9 cellular contexts compared by ENCODE assay signal in genomic region chr1:16712593-16713383, GRCh38. TPM values are rescaled to one million over a fixed set of nuclear protein-coding genes. Genes with fewer than 3 reads are reported as not detected.
DNase-seq lines count a peak whose midpoint lies in the region; ATAC-seq and TF ChIP-seq lines count a peak whose summit lies in the region.
"Not testable (repeated sequence)": the region's sequence is repeated elsewhere in the genome, so short reads cannot be mapped to it uniquely, and the experiment has no call there.
"Had no signal": no experiment of that assay in that cellular context is flagged by ENCODE, and none has a peak within 500 bp of the region (broad histone marks: within the 10 kb centered on the region; RNA-seq: fewer than 3 reads in every experiment).

No MANE protein-coding gene starts in this region.

- H3K9me3 ChIP-seq in HEK293 (ENCODE audit: control insufficient read depth, insufficient read depth, low read depth, low read length); vagina: not testable (repeated sequence)

- not testable (repeated sequence) for H3K27ac ChIP-seq in HEK293 (ENCODE audit: extremely low read depth, low read depth, low read length); vagina

- CTCF ChIA-PET in HEK293 (lab: Yijun Ruan, JAX), result not testable (repeated sequence)
- CTCF ChIA-PET in activated CD4-positive, alpha-beta T cell treated with anti-CD3 and anti-CD28 coated beads for 36 hours (lab: Charles Lee), result interaction anchor here (1.0 kb wide), 1 partner anchor 8 kb away, joined by 4 read pairs; no protein-coding TSS in a partner anchor

- H3K4me3 ChIP-seq in HEK293 (ENCODE audit: low read depth, low read length); choroid plexus epithelial cell (ENCODE audit: low read depth, low read length); vagina: not testable (repeated sequence)

- H3K4me1 Mint-ChIP-seq in activated CD4-positive, alpha-beta T cell treated with anti-CD3 and anti-CD28 coated beads for 36 hours, result not testable (repeated sequence)
- peaks cover 12% of the 10 kb centered on the region for H3K4me1 Mint-ChIP-seq in glutamatergic neuron (ENCODE audit: low read depth, unreplicated experiment)

- not testable (repeated sequence) for H3K27me3 Mint-ChIP-seq in activated CD4-positive, alpha-beta T cell treated with anti-CD3 and anti-CD28 coated beads for 36 hours; glutamatergic neuron (ENCODE audit: unreplicated experiment)

- H3K9me3 Mint-ChIP-seq in activated CD4-positive, alpha-beta T cell treated with anti-CD3 and anti-CD28 coated beads for 36 hours (ENCODE audit: low read depth), result not testable (repeated sequence)
- H3K9me3 Mint-ChIP-seq in glutamatergic neuron (ENCODE audit: unreplicated experiment), result peaks cover 11% of the 10 kb centered on the region

- not testable (repeated sequence) for H3K27ac Mint-ChIP-seq in activated CD4-positive, alpha-beta T cell treated with anti-CD3 and anti-CD28 coated beads for 36 hours
- peak overlapping the region; percentile 80 for H3K27ac Mint-ChIP-seq in glutamatergic neuron (ENCODE audit: unreplicated experiment)

- not testable (repeated sequence) for H3K36me3 ChIP-seq in HEK293 (ENCODE audit: control insufficient read depth in 2 of 2, insufficient read depth in 1 of 2, low read length in 2 of 2); vagina

- not testable (repeated sequence) for H3K27me3 ChIP-seq in vagina

- not testable (repeated sequence) for TF ChIP-seq POLR2A in vagina (IDR thresholded peaks at IDR 0.05)

- not testable (repeated sequence) for ATAC-seq in activated CD4-positive, alpha-beta T cell treated with anti-CD3 and anti-CD28 coated beads for 36 hours

- not testable (repeated sequence) for H3K36me3 Mint-ChIP-seq in activated CD4-positive, alpha-beta T cell treated with anti-CD3 and anti-CD28 coated beads for 36 hours (ENCODE audit: low read depth); glutamatergic neuron (ENCODE audit: unreplicated experiment)

- DNase-seq in Ammon's horn (ENCODE audit: low spot score) (peak; percentile 54), NCI-H345 (lab: John Stamatoyannopoulos, UW) (peak; percentile 80), choroid plexus epithelial cell (ENCODE audit: low read depth) (peak; percentile 32), mesenteric fat pad (ENCODE audit: low spot score) (peak; percentile 79), vagina (ENCODE audit: extremely low spot score in 2 of 2) (peak; percentile 32 to 67)
- peak; percentile 3 for DNase-seq in activated CD4-positive, alpha-beta T cell treated with anti-CD3 and anti-CD28 coated beads for 36 hours
- DNase-seq in glutamatergic neuron, result not testable (repeated sequence)

- POLR2A ChIA-PET in HEK293 (lab: Yijun Ruan, JAX); activated CD4-positive, alpha-beta T cell treated with anti-CD3 and anti-CD28 coated beads for 36 hours (lab: Charles Lee): not testable (repeated sequence)

- not testable (repeated sequence) for H3K4me3 Mint-ChIP-seq in activated CD4-positive, alpha-beta T cell treated with anti-CD3 and anti-CD28 coated beads for 36 hours; glutamatergic neuron (ENCODE audit: unreplicated experiment)

- H3K4me1 ChIP-seq in HEK293 (ENCODE audit: control insufficient read depth, insufficient read depth, low read length); vagina: not testable (repeated sequence)

- TF ChIP-seq CTCF in HEK293 (tag by site-specific recombination; IDR thresholded peaks at IDR 0.05); choroid plexus epithelial cell (conservative IDR thresholded peaks at IDR 0.05; ENCODE audit: low read depth, low read length); glutamatergic neuron (IDR thresholded peaks at IDR 0.05; ENCODE audit: partially characterized antibody, unreplicated experiment); vagina (IDR thresholded peaks at IDR 0.05): not testable (repeated sequence)

- intact Hi-C loops in activated CD4-positive, alpha-beta T cell treated with anti-CD3 and anti-CD28 coated beads for 36 hours (cut with DNase I, micrococcal nuclease), result loop anchor here in 1 of 2 experiments (10.0 kb wide), 1 partner anchor 78 kb away; no protein-coding TSS in a partner anchor
- intact Hi-C loops in vagina (cut with DNase I), result not testable (repeated sequence)

TF ChIP-seq in HEK293, 187 proteins besides CTCF, POLR2A, EP300 and RAD21:
- 0 out of 2 replicates have a peak, but pooled peaks have one; percentile 32 for TF ChIP-seq SP2 (tag by site-specific recombination; IDR thresholded peaks at IDR 0.05)
TF ChIP-seq in HEK293: peak in this region for 1; not testable (repeated sequence) for 186.

RNA-seq across cellular contexts. Expression of gene RNU1-4, which starts 27.5 kb away (rescaled TPM):
- total RNA-seq in activated CD4-positive, alpha-beta T cell treated with anti-CD3 and anti-CD28 coated beads for 36 hours, result 1,000 to 10,000 TPM; 1,573 to 2,291 TPM
- total RNA-seq in glutamatergic neuron (ENCODE audit: unreplicated experiment) (3,598 TPM), mesenteric fat pad (6,165 TPM), vagina (19,908 TPM)
- total RNA-seq: GM23338 had no signal

RNA-seq across cellular contexts. Expression of gene RNU1-3, which starts 46.0 kb away (rescaled TPM):
- 1,000 to 10,000 TPM; 1,573 to 2,291 TPM for total RNA-seq in activated CD4-positive, alpha-beta T cell treated with anti-CD3 and anti-CD28 coated beads for 36 hours
- 3,598 TPM for total RNA-seq in glutamatergic neuron (ENCODE audit: unreplicated experiment)
- 6,165 TPM for total RNA-seq in mesenteric fat pad
- 19,908 TPM for total RNA-seq in vagina
- total RNA-seq: GM23338 had no signal
